Comparison of ENCODE assay signal across 1 cellular context in the genomic region with DNA sequence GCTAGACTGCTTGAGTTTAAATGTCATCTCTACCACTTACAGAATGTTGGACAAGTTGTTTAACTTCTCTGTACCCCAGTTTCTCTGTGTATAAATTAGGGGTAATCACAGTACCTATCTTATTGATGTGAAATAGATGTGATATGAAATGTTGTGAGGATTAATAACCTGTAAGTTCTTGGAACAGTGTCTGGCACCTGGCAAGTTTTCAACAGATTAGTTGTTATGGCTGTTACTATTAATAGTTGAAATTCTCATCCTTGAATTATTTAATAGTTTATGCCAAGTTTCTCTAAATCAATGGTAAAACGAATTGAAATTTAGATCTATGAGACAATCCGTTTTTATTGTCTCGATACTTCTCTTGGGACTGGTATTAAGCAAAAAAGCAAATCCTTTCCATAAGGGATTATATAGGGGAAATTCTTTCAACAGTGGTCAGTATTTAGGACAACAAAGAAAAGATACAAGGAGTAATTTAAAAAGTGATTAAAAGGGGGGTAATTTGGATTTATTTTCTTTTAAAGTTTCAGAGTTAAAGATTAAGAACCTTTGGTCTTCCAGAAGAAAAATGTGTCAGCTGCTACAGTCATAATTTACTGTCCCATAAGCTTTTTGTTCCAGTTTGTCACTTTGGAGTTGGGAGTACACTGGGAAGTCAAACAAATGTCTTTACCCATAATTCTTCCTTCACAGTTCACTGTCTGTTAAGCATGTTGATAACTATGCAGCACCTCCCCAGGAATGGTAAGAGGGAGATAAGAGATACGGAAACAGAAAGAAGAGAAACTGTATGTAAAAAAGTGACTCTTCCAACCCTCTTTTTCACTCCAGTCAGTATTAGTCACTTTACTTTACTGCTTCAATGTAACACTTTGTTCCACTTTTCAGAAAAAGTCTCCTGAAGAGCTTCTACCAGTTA.
TF ChIP-seq lines count a peak whose summit lies in the region.

No MANE protein-coding gene starts in this region.

TF ChIP-seq in K562, 482 proteins besides CTCF, POLR2A, EP300 and RAD21 (continued from another document):
- TF ChIP-seq, protein P1, sequence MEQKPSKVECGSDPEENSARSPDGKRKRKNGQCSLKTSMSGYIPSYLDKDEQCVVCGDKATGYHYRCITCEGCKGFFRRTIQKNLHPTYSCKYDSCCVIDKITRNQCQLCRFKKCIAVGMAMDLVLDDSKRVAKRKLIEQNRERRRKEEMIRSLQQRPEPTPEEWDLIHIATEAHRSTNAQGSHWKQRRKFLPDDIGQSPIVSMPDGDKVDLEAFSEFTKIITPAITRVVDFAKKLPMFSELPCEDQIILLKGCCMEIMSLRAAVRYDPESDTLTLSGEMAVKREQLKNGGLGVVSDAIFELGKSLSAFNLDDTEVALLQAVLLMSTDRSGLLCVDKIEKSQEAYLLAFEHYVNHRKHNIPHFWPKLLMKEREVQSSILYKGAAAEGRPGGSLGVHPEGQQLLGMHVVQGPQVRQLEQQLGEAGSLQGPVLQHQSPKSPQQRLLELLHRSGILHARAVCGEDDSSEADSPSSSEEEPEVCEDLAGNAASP (IDR thresholded peaks at IDR 0.05): no peak
- TF ChIP-seq TBL1XR1 (IDR thresholded peaks at IDR 0.05; ENCODE audit: low read length in 2 of 2) (peak in 1 of 2 experiments; percentile 86; a peak in 2 of 4 replicates), ZNF384 (IDR thresholded peaks at IDR 0.05; ENCODE audit: low read depth, low read length) (0 out of 2 replicates have a peak, but pooled peaks have one; percentile 45), RBM14 (IDR thresholded peaks at IDR 0.05; ENCODE audit: borderline replicate concordance, insufficient read depth, low read depth, low read length) (no peak), PHF21A (IDR thresholded peaks at IDR 0.05; ENCODE audit: borderline replicate concordance, low read depth) (no peak), ZZZ3 (IDR thresholded peaks at IDR 0.05) (no peak), MAFK (IDR thresholded peaks at IDR 0.05; ENCODE audit: low read length) (peak; percentile 38; the same call in 1 of the 2 replicates), GATAD2A (IDR thresholded peaks at IDR 0.05) (0 out of 2 replicates have a peak, but pooled peaks have one; percentile 47), SIN3B (IDR thresholded peaks at IDR 0.05; ENCODE audit: low read depth) (no peak), ZNF75A (CRISPR knock-in tag; IDR thresholded peaks at IDR 0.05) (0 out of 2 replicates have a peak, but pooled peaks have one; percentile 52), ARID1B (IDR thresholded peaks at IDR 0.05) (peak; percentile 97), MED1 (CRISPR knock-in tag; IDR thresholded peaks at IDR 0.05; ENCODE audit: borderline replicate concordance) (no peak), ATF7 (IDR thresholded peaks at IDR 0.05) (peak; percentile 50), CCAR2 (IDR thresholded peaks at IDR 0.05; ENCODE audit: low read depth, low read length) (no peak), NFIC (IDR thresholded peaks at IDR 0.05) (peak; percentile 73), TBP (optimal IDR thresholded peaks at IDR 0.05; ENCODE audit: low read depth, low read length) (no peak), ETV5 (CRISPR knock-in tag; IDR thresholded peaks at IDR 0.05; ENCODE audit: low read depth) (no peak), SAFB2 (IDR thresholded peaks at IDR 0.05; ENCODE audit: borderline replicate concordance, low read depth, low read length, severe bottlenecking) (no peak)
- TF ChIP-seq, protein P2, sequence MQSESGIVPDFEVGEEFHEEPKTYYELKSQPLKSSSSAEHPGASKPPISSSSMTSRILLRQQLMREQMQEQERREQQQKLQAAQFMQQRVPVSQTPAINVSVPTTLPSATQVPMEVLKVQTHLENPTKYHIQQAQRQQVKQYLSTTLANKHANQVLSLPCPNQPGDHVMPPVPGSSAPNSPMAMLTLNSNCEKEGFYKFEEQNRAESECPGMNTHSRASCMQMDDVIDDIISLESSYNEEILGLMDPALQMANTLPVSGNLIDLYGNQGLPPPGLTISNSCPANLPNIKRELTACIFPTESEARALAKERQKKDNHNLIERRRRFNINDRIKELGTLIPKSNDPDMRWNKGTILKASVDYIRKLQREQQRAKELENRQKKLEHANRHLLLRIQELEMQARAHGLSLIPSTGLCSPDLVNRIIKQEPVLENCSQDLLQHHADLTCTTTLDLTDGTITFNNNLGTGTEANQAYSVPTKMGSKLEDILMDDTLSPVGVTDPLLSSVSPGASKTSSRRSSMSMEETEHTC (IDR thresholded peaks at IDR 0.05): no peak
- TF ChIP-seq, protein P3, sequence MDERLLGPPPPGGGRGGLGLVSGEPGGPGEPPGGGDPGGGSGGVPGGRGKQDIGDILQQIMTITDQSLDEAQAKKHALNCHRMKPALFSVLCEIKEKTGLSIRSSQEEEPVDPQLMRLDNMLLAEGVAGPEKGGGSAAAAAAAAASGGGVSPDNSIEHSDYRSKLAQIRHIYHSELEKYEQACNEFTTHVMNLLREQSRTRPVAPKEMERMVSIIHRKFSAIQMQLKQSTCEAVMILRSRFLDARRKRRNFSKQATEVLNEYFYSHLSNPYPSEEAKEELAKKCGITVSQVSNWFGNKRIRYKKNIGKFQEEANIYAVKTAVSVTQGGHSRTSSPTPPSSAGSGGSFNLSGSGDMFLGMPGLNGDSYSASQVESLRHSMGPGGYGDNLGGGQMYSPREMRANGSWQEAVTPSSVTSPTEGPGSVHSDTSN (CRISPR knock-in tag; IDR thresholded peaks at IDR 0.05; ENCODE audit: low read depth): no peak
- TF ChIP-seq, protein P3 (tag; conservative IDR thresholded peaks at IDR 0.05; ENCODE audit: low read depth): peak; percentile 96
